In genomic region chr3:183635107-183635430, GRCh38 we compare ENCODE assay signal across 8 cellular contexts. TPM values are rescaled to one million over a fixed set of nuclear protein-coding genes. Genes with fewer than 3 reads are reported as not detected.
DNase-seq lines count a peak whose midpoint lies in the region; ATAC-seq, FAIRE-seq and TF ChIP-seq lines count a peak whose summit lies in the region.

No MANE protein-coding gene starts in this region.

- no peaks in the 10 kb centered on the region for H3K27me3 ChIP-seq in heart right ventricle
- H3K27me3 ChIP-seq in astrocyte (ENCODE audit: insufficient read depth, low read length): no peaks in the 10 kb centered on the region
- H3K27me3 ChIP-seq in vagina: no peaks in the 10 kb centered on the region

- peaks cover 0 to 8% (median 0%) of the 10 kb centered on the region in 9 donors for H3K36me3 ChIP-seq in heart right ventricle
- no peaks in the 10 kb centered on the region for H3K36me3 ChIP-seq in astrocyte (ENCODE audit: insufficient read depth, low read length)
- H3K36me3 ChIP-seq in vagina: no peaks in the 10 kb centered on the region

- DNase-seq in heart right ventricle: no peak
- DNase-seq in Right ventricle myocardium superior: no peak
- DNase-seq in astrocyte (ENCODE audit: low read depth): no peak
- no peak for DNase-seq in memory B cell (ENCODE audit: low spot score in 2 of 2)
- no peak for DNase-seq in vagina (ENCODE audit: extremely low spot score in 2 of 2)
- no peak for DNase-seq in stimulated activated CD4-positive, alpha-beta T cell treated with anti-CD3 and anti-CD28 coated beads, Interleukin-4, amount 100 ng/mL, for 4 hours
- DNase-seq in SW 1271 (lab: John Stamatoyannopoulos, UW): no peak
- no peak for DNase-seq in LoVo (ENCODE audit: low spot score)

- H3K4me3 Mint-ChIP-seq in astrocyte (ENCODE audit: unreplicated experiment) (peak overlapping the region; percentile 91), memory B cell (peak overlapping the region; percentile 96)

- no peaks in the 10 kb centered on the region for H4K20me1 ChIP-seq in astrocyte (ENCODE audit: insufficient read depth, low read length)

- WGBS in heart right ventricle, 2 donors: 1 to 2% methylated on average over 9 of the region's 9 CpGs

- peak overlapping the region; percentile 92 to 100 (median 98) for H3K27ac ChIP-seq in heart right ventricle
- H3K27ac ChIP-seq in astrocyte (ENCODE audit: low read depth, low read length): peak overlapping the region; percentile 93
- peak overlapping the region; percentile 100 for H3K27ac ChIP-seq in vagina

- H3K27me3 Mint-ChIP-seq in astrocyte (ENCODE audit: low read depth, unreplicated experiment): peaks cover 1% of the 10 kb centered on the region
- no peaks in the 10 kb centered on the region for H3K27me3 Mint-ChIP-seq in memory B cell

- intact Hi-C loops in heart right ventricle (cut with DNase I) (loop anchor here in 3 of 10 donors (5.0 kb wide), 3 partner anchors 53 to 133 kb away; partner anchors contain the start of gene YEATS2 (in 1 of the 3)), Right ventricle myocardium superior (cut with DNase I) (loop anchor here (5.0 to 10.0 kb wide), 2 partner anchors 130 to 372 kb away; no protein-coding TSS in a partner anchor), vagina (cut with DNase I) (no loop called here)

- no peaks in the 10 kb centered on the region for H3K9me3 ChIP-seq in heart right ventricle
- no peaks in the 10 kb centered on the region for H3K9me3 ChIP-seq in astrocyte (ENCODE audit: insufficient read depth, low read depth, low read length)
- H3K9me3 ChIP-seq in vagina: no peaks in the 10 kb centered on the region

- peak overlapping the region; percentile 84 for H2AFZ ChIP-seq in astrocyte (ENCODE audit: low read depth, low read length)

- peaks cover 9% of the 10 kb centered on the region for H3K79me2 ChIP-seq in astrocyte (ENCODE audit: insufficient read depth, low read length)

- H3K27ac Mint-ChIP-seq in astrocyte (ENCODE audit: unreplicated experiment) (peak overlapping the region; percentile 81), memory B cell (peak overlapping the region; percentile 97)

- ATAC-seq in heart right ventricle (peak in 2 of 8 donors; percentile 0), Right ventricle myocardium superior (ENCODE audit: poor library complexity) (no peak), memory B cell (ENCODE audit: low read depth) (no peak)

- no peak for TF ChIP-seq POLR2A in vagina (IDR thresholded peaks at IDR 0.05)

- no peak for FAIRE-seq in astrocyte (lab: Jason Lieb, UNC)

- H3K4me3 ChIP-seq in heart right ventricle (peak overlapping the region; percentile 71 to 100 (median 97)), astrocyte (ENCODE audit: insufficient read depth, low read depth, low read length) (peak overlapping the region; percentile 88), vagina (peak overlapping the region; percentile 92 to 93)

- H3K36me3 Mint-ChIP-seq in astrocyte (ENCODE audit: low read depth, unreplicated experiment): no peaks in the 10 kb centered on the region
- no peaks in the 10 kb centered on the region for H3K36me3 Mint-ChIP-seq in memory B cell

- H3K4me1 Mint-ChIP-seq in astrocyte (ENCODE audit: low read depth, unreplicated experiment): peaks cover 6% of the 10 kb centered on the region
- peaks cover 13% of the 10 kb centered on the region for H3K4me1 Mint-ChIP-seq in memory B cell

- H3K9me3 Mint-ChIP-seq in astrocyte (ENCODE audit: unreplicated experiment) (no peaks in the 10 kb centered on the region), memory B cell (no peaks in the 10 kb centered on the region)

- H3K4me1 ChIP-seq in heart right ventricle (peaks cover 11 to 38% (median 36%) of the 10 kb centered on the region in 9 donors), astrocyte (ENCODE audit: insufficient read depth, low read length) (peaks cover 5% of the 10 kb centered on the region), vagina (peaks cover 34% of the 10 kb centered on the region)

- TF ChIP-seq CTCF in heart right ventricle (IDR thresholded peaks at IDR 0.05): no peak
- TF ChIP-seq CTCF in astrocyte (IDR thresholded peaks at IDR 0.05; ENCODE audit: insufficient read depth, low read depth, low read length): no peak
- TF ChIP-seq CTCF in vagina (IDR thresholded peaks at IDR 0.05): no peak

- H3K4me2 ChIP-seq in astrocyte (ENCODE audit: low read length): peak overlapping the region; percentile 89

- peak overlapping the region; percentile 98 for H3K9ac ChIP-seq in astrocyte (ENCODE audit: low read length)

RNA-seq across cellular contexts. Expression of gene KLHL24, which starts 0.4 kb away (rescaled TPM):
- total RNA-seq in heart right ventricle (100 to 1,000 TPM; 159 to 305 (median 259) TPM), Right ventricle myocardium superior (249 TPM), astrocyte (38.7 and 40.1 TPM in 2 replicates), vagina (53.5 TPM)
- 10 to 100 TPM in 1 of 2 donors, 1 to 10 TPM in 1; 7.6 to 39.7 TPM for polyA plus RNA-seq in heart right ventricle
